1 cellular context compared by ENCODE assay signal in the genomic region with DNA sequence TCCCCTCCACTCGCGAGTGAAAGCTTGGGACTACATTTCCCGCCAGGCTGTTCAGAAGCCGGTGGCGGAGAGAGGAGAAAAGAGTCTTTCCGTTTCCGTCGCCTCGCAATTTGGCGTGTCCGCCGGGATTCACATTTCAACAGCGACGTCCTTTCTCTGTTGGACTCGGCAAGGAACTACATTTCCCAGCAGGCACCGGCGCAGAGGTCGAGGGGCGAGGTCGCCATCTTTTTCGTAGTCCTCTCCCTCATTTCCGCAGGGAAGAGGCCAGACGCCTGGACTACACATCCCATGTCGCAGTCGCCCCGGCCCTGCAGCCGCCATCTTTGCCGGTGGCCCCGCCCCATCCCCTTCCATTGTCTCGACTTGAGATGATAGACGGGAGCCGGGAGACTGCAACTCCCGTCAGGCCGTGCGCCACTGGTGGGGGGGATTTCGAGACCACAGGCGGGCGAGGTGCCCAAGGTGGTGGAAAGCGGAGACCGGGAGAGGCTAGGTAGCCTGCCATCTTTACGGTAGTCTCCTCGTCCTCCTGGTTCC.
TF ChIP-seq lines count a peak whose summit lies in the region.

No MANE protein-coding gene starts in this region.

TF ChIP-seq in SK-N-SH, 30 proteins besides CTCF, POLR2A, EP300 and RAD21 (continued from another document):
- TF ChIP-seq, protein P1, sequence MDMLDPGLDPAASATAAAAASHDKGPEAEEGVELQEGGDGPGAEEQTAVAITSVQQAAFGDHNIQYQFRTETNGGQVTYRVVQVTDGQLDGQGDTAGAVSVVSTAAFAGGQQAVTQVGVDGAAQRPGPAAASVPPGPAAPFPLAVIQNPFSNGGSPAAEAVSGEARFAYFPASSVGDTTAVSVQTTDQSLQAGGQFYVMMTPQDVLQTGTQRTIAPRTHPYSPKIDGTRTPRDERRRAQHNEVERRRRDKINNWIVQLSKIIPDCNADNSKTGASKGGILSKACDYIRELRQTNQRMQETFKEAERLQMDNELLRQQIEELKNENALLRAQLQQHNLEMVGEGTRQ (IDR thresholded peaks at IDR 0.05; ENCODE audit: borderline replicate concordance, low read depth, low read length): no peak
- TF ChIP-seq TAF1 (IDR thresholded peaks at IDR 0.05; ENCODE audit: borderline replicate concordance, low read depth, low read length) (no peak; the same call in 1 of the 2 replicates), SIN3A (IDR thresholded peaks at IDR 0.05; ENCODE audit: borderline replicate concordance, low read depth, low read length) (peak; percentile 74; the same call in 1 of the 2 replicates), GATA2 (CRISPR knock-in tag; IDR thresholded peaks at IDR 0.05) (no peak), ELF1 (IDR thresholded peaks at IDR 0.05) (peak; percentile 86), RXRA (IDR thresholded peaks at IDR 0.05; ENCODE audit: borderline replicate concordance, low read depth) (no peak), JUND (IDR thresholded peaks at IDR 0.05) (no peak), FOXM1 (IDR thresholded peaks at IDR 0.05; ENCODE audit: low read depth) (no peak), MEF2A (IDR thresholded peaks at IDR 0.05; ENCODE audit: borderline replicate concordance, low read depth) (no peak), EZH2phosphoT487 (IDR thresholded peaks at IDR 0.05; ENCODE audit: borderline replicate concordance, low read depth) (no peak), TEAD4 (IDR thresholded peaks at IDR 0.05; ENCODE audit: borderline replicate concordance, insufficient read depth) (no peak), FOSL2 (IDR thresholded peaks at IDR 0.05; ENCODE audit: borderline replicate concordance, low read depth) (no peak), RFX5 (IDR thresholded peaks at IDR 0.05; ENCODE audit: low read length) (no peak), CHD2 (IDR thresholded peaks at IDR 0.05; ENCODE audit: low read length, partially characterized antibody) (peak; percentile 98), FOXJ3 (CRISPR knock-in tag; IDR thresholded peaks at IDR 0.05) (no peak), RCOR1 (IDR thresholded peaks at IDR 0.05; ENCODE audit: low read length) (0 out of 2 replicates have a peak, but pooled peaks have one; percentile 13), MXI1 (IDR thresholded peaks at IDR 0.05; ENCODE audit: low read depth, low read length) (no peak), NRF1 (IDR thresholded peaks at IDR 0.05; ENCODE audit: low read depth, low read length) (no peak), SMC3 (IDR thresholded peaks at IDR 0.05; ENCODE audit: low read depth, low read length) (no peak), POLR2AphosphoS5 (IDR thresholded peaks at IDR 0.05; ENCODE audit: low read depth, low read length) (no peak)
- TF ChIP-seq, protein P2, sequence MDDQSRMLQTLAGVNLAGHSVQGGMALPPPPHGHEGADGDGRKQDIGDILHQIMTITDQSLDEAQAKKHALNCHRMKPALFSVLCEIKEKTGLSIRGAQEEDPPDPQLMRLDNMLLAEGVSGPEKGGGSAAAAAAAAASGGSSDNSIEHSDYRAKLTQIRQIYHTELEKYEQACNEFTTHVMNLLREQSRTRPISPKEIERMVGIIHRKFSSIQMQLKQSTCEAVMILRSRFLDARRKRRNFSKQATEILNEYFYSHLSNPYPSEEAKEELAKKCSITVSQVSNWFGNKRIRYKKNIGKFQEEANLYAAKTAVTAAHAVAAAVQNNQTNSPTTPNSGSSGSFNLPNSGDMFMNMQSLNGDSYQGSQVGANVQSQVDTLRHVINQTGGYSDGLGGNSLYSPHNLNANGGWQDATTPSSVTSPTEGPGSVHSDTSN (IDR thresholded peaks at IDR 0.05): peak; percentile 75
- TF ChIP-seq, protein P3, sequence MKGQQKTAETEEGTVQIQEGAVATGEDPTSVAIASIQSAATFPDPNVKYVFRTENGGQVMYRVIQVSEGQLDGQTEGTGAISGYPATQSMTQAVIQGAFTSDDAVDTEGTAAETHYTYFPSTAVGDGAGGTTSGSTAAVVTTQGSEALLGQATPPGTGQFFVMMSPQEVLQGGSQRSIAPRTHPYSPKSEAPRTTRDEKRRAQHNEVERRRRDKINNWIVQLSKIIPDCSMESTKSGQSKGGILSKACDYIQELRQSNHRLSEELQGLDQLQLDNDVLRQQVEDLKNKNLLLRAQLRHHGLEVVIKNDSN (IDR thresholded peaks at IDR 0.05; ENCODE audit: borderline replicate concordance, low read depth): no peak
- TF ChIP-seq, protein P4, sequence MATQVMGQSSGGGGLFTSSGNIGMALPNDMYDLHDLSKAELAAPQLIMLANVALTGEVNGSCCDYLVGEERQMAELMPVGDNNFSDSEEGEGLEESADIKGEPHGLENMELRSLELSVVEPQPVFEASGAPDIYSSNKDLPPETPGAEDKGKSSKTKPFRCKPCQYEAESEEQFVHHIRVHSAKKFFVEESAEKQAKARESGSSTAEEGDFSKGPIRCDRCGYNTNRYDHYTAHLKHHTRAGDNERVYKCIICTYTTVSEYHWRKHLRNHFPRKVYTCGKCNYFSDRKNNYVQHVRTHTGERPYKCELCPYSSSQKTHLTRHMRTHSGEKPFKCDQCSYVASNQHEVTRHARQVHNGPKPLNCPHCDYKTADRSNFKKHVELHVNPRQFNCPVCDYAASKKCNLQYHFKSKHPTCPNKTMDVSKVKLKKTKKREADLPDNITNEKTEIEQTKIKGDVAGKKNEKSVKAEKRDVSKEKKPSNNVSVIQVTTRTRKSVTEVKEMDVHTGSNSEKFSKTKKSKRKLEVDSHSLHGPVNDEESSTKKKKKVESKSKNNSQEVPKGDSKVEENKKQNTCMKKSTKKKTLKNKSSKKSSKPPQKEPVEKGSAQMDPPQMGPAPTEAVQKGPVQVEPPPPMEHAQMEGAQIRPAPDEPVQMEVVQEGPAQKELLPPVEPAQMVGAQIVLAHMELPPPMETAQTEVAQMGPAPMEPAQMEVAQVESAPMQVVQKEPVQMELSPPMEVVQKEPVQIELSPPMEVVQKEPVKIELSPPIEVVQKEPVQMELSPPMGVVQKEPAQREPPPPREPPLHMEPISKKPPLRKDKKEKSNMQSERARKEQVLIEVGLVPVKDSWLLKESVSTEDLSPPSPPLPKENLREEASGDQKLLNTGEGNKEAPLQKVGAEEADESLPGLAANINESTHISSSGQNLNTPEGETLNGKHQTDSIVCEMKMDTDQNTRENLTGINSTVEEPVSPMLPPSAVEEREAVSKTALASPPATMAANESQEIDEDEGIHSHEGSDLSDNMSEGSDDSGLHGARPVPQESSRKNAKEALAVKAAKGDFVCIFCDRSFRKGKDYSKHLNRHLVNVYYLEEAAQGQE (IDR thresholded peaks at IDR 0.05; ENCODE audit: low read depth, low read length): no peak; the same call in 1 of the 2 replicates
